Comparison of ENCODE assay signal across 8 cellular contexts in the genomic region with DNA sequence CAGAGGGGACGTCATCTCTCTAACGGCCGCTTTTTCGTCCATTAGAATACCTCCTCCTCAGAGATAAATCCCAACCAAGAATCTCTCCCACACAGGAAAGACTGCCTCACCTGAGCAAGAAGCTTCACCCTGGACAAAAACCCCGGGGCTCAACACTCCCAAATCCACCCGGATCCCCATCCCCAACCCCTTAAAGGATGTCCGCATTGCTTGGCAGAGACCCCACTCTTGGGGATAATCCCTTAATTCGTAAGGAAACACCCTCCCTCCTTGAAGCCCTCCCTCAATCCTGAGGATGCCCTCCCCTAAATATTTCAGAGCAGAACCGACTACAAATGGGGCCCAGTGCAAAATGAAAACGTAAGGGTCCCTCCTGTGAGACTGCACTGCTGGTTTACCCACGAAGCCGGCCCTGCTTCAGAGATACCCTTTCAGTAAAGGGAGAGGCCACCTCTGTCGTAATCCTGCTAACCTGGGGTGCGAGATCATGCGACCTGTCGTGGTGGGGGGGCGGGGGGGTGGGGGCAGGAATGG. TPM values are rescaled to one million over a fixed set of nuclear protein-coding genes. Genes with fewer than 3 reads are reported as not detected.
DNase-seq lines count a peak whose midpoint lies in the region; ATAC-seq and TF ChIP-seq lines count a peak whose summit lies in the region.

No MANE protein-coding gene starts in this region.

- H3K36me3 Mint-ChIP-seq in activated naive CD8-positive, alpha-beta T cell treated with anti-CD3 and anti-CD28 coated beads, Interleukin-2, amount 10 ng/mL, durations not matched to agents 7 days and 5 days, result peaks cover 24% of the 10 kb centered on the region

- H3K4me1 ChIP-seq in DND-41 (ENCODE audit: insufficient read depth, low read length) (peaks cover 25% of the 10 kb centered on the region), thoracic aorta (ENCODE audit: control insufficient read depth in 1 of 2, low read depth in 2 of 2) (peaks cover 6 to 43% of the 10 kb centered on the region in 2 donors)

- peaks cover 25% of the 10 kb centered on the region for H4K20me1 ChIP-seq in DND-41 (ENCODE audit: insufficient read depth, low read length)

- DNase-seq in DND-41, result no peak
- DNase-seq in activated naive CD8-positive, alpha-beta T cell treated with anti-CD3 and anti-CD28 coated beads, Interleukin-2, amount 10 ng/mL, durations not matched to agents 7 days and 5 days, result no peak
- DNase-seq in left colon, result no peak
- DNase-seq in thoracic aorta (ENCODE audit: low spot score), result no peak
- no peak for DNase-seq in kidney tubule cell (ENCODE audit: low spot score)
- no peak for DNase-seq in COR-L47 (lab: John Stamatoyannopoulos, UW)

- TF ChIP-seq CTCF in DND-41 (IDR thresholded peaks at IDR 0.05; ENCODE audit: borderline replicate concordance, extremely low read depth, low read length, poor library complexity, severe bottlenecking) (no peak), thoracic aorta (IDR thresholded peaks at IDR 0.05) (no peak)

- H3K4me3 Mint-ChIP-seq in activated naive CD8-positive, alpha-beta T cell treated with anti-CD3 and anti-CD28 coated beads, Interleukin-2, amount 10 ng/mL, durations not matched to agents 7 days and 5 days, result peak overlapping the region; percentile 98

- H3K27ac ChIP-seq in DND-41 (ENCODE audit: low read length) (peak overlapping the region; percentile 60), thoracic aorta (no peak overlapping the region)

- intact Hi-C loops in left colon (cut with DNase I, micrococcal nuclease), result no loop called here

- POLR2A ChIA-PET in activated naive CD8-positive, alpha-beta T cell treated with anti-CD3 and anti-CD28 coated beads, Interleukin-2, amount 10 ng/mL, durations not matched to agents 7 days and 5 days (lab: Charles Lee), result interaction anchor here (1.0 to 2.6 kb wide), 4 partner anchors 10 to 86 kb away, joined by 3 to 16 read pairs (median 4); partner anchors contain the start of genes POP5 and SRSF9

- H3K9ac ChIP-seq in DND-41 (ENCODE audit: low read depth, low read length), result peak overlapping the region; percentile 46

- H3K4me2 ChIP-seq in DND-41 (ENCODE audit: insufficient read depth, low read length), result peak overlapping the region; percentile 89

- ATAC-seq in DND-41 (ENCODE audit: insufficient read depth, low read depth), result peak; percentile 2
- peak; percentile 7 for ATAC-seq in HG02870 (IDR thresholded peaks at IDR 0.05; ENCODE audit: unreplicated experiment)
- ATAC-seq in activated naive CD8-positive, alpha-beta T cell treated with anti-CD3 and anti-CD28 coated beads, Interleukin-2, amount 10 ng/mL, durations not matched to agents 7 days and 5 days (ENCODE audit: low read depth), result no peak
- ATAC-seq in left colon, result peak; percentile 0
- no peak for ATAC-seq in thoracic aorta (ENCODE audit: insufficient number of reproducible peaks, low FRiP score, low read depth)
- no peak for ATAC-seq in GM18873 (IDR thresholded peaks at IDR 0.05; ENCODE audit: low FRiP score, unreplicated experiment)

- no peaks in the 10 kb centered on the region for H3K27me3 Mint-ChIP-seq in activated naive CD8-positive, alpha-beta T cell treated with anti-CD3 and anti-CD28 coated beads, Interleukin-2, amount 10 ng/mL, durations not matched to agents 7 days and 5 days

- H3K27ac Mint-ChIP-seq in activated naive CD8-positive, alpha-beta T cell treated with anti-CD3 and anti-CD28 coated beads, Interleukin-2, amount 10 ng/mL, durations not matched to agents 7 days and 5 days, result peak overlapping the region; percentile 78

- peak overlapping the region; percentile 89 to 90; a peak in 3 of 4 replicates for H3K4me3 ChIP-seq in DND-41 (ENCODE audit: low read depth in 1 of 2, low read length in 2 of 2)
- H3K4me3 ChIP-seq in thoracic aorta, result peak overlapping the region; percentile 90

- peaks cover 28% of the 10 kb centered on the region for H3K4me1 Mint-ChIP-seq in activated naive CD8-positive, alpha-beta T cell treated with anti-CD3 and anti-CD28 coated beads, Interleukin-2, amount 10 ng/mL, durations not matched to agents 7 days and 5 days

- H3K27me3 ChIP-seq in DND-41 (ENCODE audit: insufficient read depth, low read length, poor library complexity) (no peaks in the 10 kb centered on the region), thoracic aorta (replicated peaks; ENCODE audit: insufficient read depth) (no peaks in the 10 kb centered on the region)

- no peaks in the 10 kb centered on the region for H3K9me3 Mint-ChIP-seq in activated naive CD8-positive, alpha-beta T cell treated with anti-CD3 and anti-CD28 coated beads, Interleukin-2, amount 10 ng/mL, durations not matched to agents 7 days and 5 days

- H3K9me3 ChIP-seq in DND-41 (ENCODE audit: insufficient read depth, low read length, severe bottlenecking) (no peaks in the 10 kb centered on the region), thoracic aorta (no peaks in the 10 kb centered on the region)

- H3K36me3 ChIP-seq in DND-41 (ENCODE audit: insufficient read depth, low read length) (peaks cover 26% of the 10 kb centered on the region), thoracic aorta (no peaks in the 10 kb centered on the region)

- H2AFZ ChIP-seq in DND-41 (ENCODE audit: low read depth, low read length), result peak overlapping the region; percentile 65

- H3K79me2 ChIP-seq in DND-41 (ENCODE audit: insufficient read depth, low read length), result peaks cover 37% of the 10 kb centered on the region

RNA-seq across cellular contexts. Expression of gene DYNLL1, which starts 0.7 kb away (rescaled TPM):
- 100 to 1,000 TPM; 146 to 153 TPM for total RNA-seq in activated naive CD8-positive, alpha-beta T cell treated with anti-CD3 and anti-CD28 coated beads, Interleukin-2, amount 10 ng/mL, durations not matched to agents 7 days and 5 days
- 100 to 1,000 TPM; 338 to 371 TPM for total RNA-seq in left colon
- total RNA-seq in thoracic aorta, result 100 to 1,000 TPM; 167 to 199 TPM

RNA-seq across cellular contexts. Expression of gene SRSF9, which starts 25.7 kb away (rescaled TPM):
- 100 to 1,000 TPM; 164 to 166 TPM for total RNA-seq in activated naive CD8-positive, alpha-beta T cell treated with anti-CD3 and anti-CD28 coated beads, Interleukin-2, amount 10 ng/mL, durations not matched to agents 7 days and 5 days
- total RNA-seq in left colon, result 100 to 1,000 TPM; 135 to 143 TPM
- 10 to 100 TPM; 41.0 to 83.5 TPM for total RNA-seq in thoracic aorta

RNA-seq across cellular contexts. Expression of gene COQ5, which starts 33.7 kb away (rescaled TPM):
- total RNA-seq in activated naive CD8-positive, alpha-beta T cell treated with anti-CD3 and anti-CD28 coated beads, Interleukin-2, amount 10 ng/mL, durations not matched to agents 7 days and 5 days, result 10 to 100 TPM; 24.6 to 25.2 TPM
- total RNA-seq in left colon (10 to 100 TPM; 31.2 to 35.1 TPM), thoracic aorta (10 to 100 TPM; 16.5 to 38.0 TPM)

RNA-seq across cellular contexts. Expression of gene RNF10, which starts 38.9 kb away (rescaled TPM):
- 100 to 1,000 TPM; 205 to 216 TPM for total RNA-seq in activated naive CD8-positive, alpha-beta T cell treated with anti-CD3 and anti-CD28 coated beads, Interleukin-2, amount 10 ng/mL, durations not matched to agents 7 days and 5 days
- total RNA-seq in left colon (100 to 1,000 TPM; 211 to 223 TPM), thoracic aorta (100 to 1,000 TPM in 1 of 2 donors, 10 to 100 TPM in 1; 98.0 to 165 TPM)

RNA-seq across cellular contexts. Expression of gene GATC, which starts 49.0 kb away (rescaled TPM):
- total RNA-seq in activated naive CD8-positive, alpha-beta T cell treated with anti-CD3 and anti-CD28 coated beads, Interleukin-2, amount 10 ng/mL, durations not matched to agents 7 days and 5 days, result 10 to 100 TPM; 26.4 to 31.3 TPM
- 10 to 100 TPM; 18.9 to 32.7 TPM for total RNA-seq in left colon
- total RNA-seq in thoracic aorta, result 10 to 100 TPM; 16.9 to 17.7 TPM

Comparison
In these comparisons a context has a peak if more than half of its experiments do, and no peak if none do; other contexts are left out.
1. ATAC-seq: peak in DND-41 (single experiment), HG02870 (single experiment) and left colon (single experiment); none in activated naive CD8-positive, alpha-beta T cell treated with anti-CD3 and anti-CD28 coated beads, Interleukin-2, amount 10 ng/mL, durations not matched to agents 7 days and 5 days (single experiment), thoracic aorta (single experiment) and GM18873 (single experiment).